Comparison of ENCODE assay signal across 8 cellular contexts in the genomic region with DNA sequence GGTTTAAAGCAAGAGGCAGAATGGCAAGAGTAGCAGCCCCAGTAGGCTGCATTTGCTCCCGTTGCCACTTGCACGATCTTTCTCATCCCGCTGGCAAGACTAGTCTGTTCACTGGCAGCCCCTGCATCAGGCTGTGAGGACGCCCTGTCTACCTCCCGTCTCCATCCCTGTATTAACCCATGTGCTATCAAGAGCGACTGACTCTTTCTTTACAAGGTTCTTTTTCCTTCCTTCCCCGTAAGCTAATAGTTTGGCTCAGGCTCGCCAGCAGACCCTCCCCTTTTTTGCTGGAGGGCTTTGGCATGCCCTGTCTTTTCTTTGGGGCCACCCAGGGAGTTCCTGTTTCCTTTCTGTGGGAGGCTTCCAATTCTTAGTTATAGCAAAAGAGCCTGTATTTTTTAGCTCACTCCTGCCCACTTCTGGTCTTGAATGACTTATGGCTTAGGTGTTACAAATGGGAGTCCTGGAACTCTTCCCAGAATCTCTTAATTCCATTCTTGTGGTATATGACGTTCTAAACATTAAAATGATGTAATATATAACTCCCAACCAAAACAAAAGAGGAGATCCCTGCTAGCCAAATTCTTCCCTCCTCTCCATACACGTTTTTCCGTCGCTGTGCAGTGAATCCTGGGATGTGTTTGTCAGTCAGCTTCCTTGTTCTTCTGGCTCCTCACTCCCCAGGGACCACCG.
A peak's percentile ranks its signal among the peaks of the same experiment; 100 is the strongest.
DNase-seq lines count a peak whose midpoint lies in the region; ATAC-seq and TF ChIP-seq lines count a peak whose summit lies in the region.

No MANE protein-coding gene starts in this region.

- no peak for TF ChIP-seq POLR2A in HCT116 (IDR thresholded peaks at IDR 0.05; ENCODE audit: borderline replicate concordance, extremely low read depth, insufficient read depth, insufficient read length)

- H3K9me3 ChIP-seq in HCT116 (ENCODE audit: control insufficient read depth in 1 of 2, insufficient read depth in 1 of 2, low read depth in 1 of 2, low read length in 2 of 2) (no peaks in the 10 kb centered on the region), SK-N-MC (ENCODE audit: low read depth, low read length) (no peaks in the 10 kb centered on the region), trophoblast cell (ENCODE audit: insufficient read depth, low read depth, low read length) (no peaks in the 10 kb centered on the region)

- TF ChIP-seq RAD21 in HCT116 (IDR thresholded peaks at IDR 0.05; ENCODE audit: low read depth) = peak; percentile 39; the same call in 1 of the 2 replicates

- ATAC-seq in HCT116 (no peak; the same call in 1 of the 2 replicates), esophagus mucosa (peak; percentile 35), GM21526 (IDR thresholded peaks at IDR 0.05; ENCODE audit: low FRiP score, unreplicated experiment) (no peak), HG02588 (IDR thresholded peaks at IDR 0.05; ENCODE audit: unreplicated experiment) (no peak)

- peak overlapping the region; percentile 69 for H4K8ac ChIP-seq in trophoblast cell (ENCODE audit: low read depth, low read length)

- H3K79me1 ChIP-seq in trophoblast cell (ENCODE audit: low read length) = peaks cover 54% of the 10 kb centered on the region

- H3K23ac ChIP-seq in trophoblast cell (ENCODE audit: low read length) = no peak overlapping the region

- no peak overlapping the region for H3K27ac ChIP-seq in HCT116 (ENCODE audit: low read depth, low read length)
- H3K27ac ChIP-seq in SK-N-MC = peak overlapping the region; percentile 53
- H3K27ac ChIP-seq in trophoblast cell (ENCODE audit: low read depth, low read length) = peak overlapping the region; percentile 98

- WGBS in trophoblast cell (ENCODE audit: extremely low coverage, insufficient coverage, insufficient read length) = no CpG with 5 or more reads among the region's 13 CpGs

- DNase-seq in AG08395 (ENCODE audit: low spot score) = peak; percentile 47
- DNase-seq in HCT116 (ENCODE audit: low read depth, low spot score) = no peak
- DNase-seq in SK-N-MC (ENCODE audit: low read depth, low spot score) = peak; percentile 77
- peak in 1 of 2 donors; percentile 41 for DNase-seq in trophoblast cell
- DNase-seq in NOMO-1 treated with dmso at 0.1 percent for 144 hours (lab: John Stamatoyannopoulos, UW; ENCODE audit: unreplicated experiment) = no peak

- H3K4me1 ChIP-seq in HCT116 (ENCODE audit: control insufficient read depth in 1 of 2, insufficient read depth in 2 of 2, low read length in 2 of 2) (peaks cover 13 to 15% of the 10 kb centered on the region in 2 experiments), trophoblast cell (ENCODE audit: control insufficient read depth in 1 of 2, insufficient read depth in 2 of 2, low read length in 2 of 2) (peaks cover 43 to 53% of the 10 kb centered on the region in 2 experiments)

- peak overlapping the region; percentile 68 for H3K14ac ChIP-seq in trophoblast cell (ENCODE audit: low read length)

- TF ChIP-seq CTCF in HCT116 (IDR thresholded peaks at IDR 0.05 in 2 of 3, conservative IDR thresholded peaks at IDR 0.05 in 1 of 3; ENCODE audit: borderline replicate concordance in 1 of 3, insufficient read depth in 1 of 3, low read depth in 2 of 3, low read length in 2 of 3) = 0 out of 6 replicates have a peak, but pooled peaks of 1 of the 3 experiments have one; percentile 9

- H3K79me2 ChIP-seq in HCT116 (ENCODE audit: insufficient read depth, low read length) (no peaks in the 10 kb centered on the region), trophoblast cell (ENCODE audit: control insufficient read depth, insufficient read depth, low read length, poor library complexity) (peaks cover 13% of the 10 kb centered on the region)

- peak overlapping the region; percentile 73 for H3K18ac ChIP-seq in trophoblast cell (ENCODE audit: low read length)

- no peaks in the 10 kb centered on the region for H3K36me3 ChIP-seq in HCT116 (ENCODE audit: control insufficient read depth in 1 of 2, insufficient read depth in 2 of 2, low read length in 2 of 2)
- H3K36me3 ChIP-seq in SK-N-MC (ENCODE audit: insufficient read depth, low read length) = no peaks in the 10 kb centered on the region
- H3K36me3 ChIP-seq in trophoblast cell (ENCODE audit: control insufficient read depth in 1 of 2, insufficient read depth in 2 of 2, low read length in 2 of 2) = peaks cover 0 to 2% of the 10 kb centered on the region in 2 experiments

- H3K9ac ChIP-seq in HCT116 (ENCODE audit: low read length) (no peak overlapping the region), SK-N-MC (ENCODE audit: insufficient read length) (peak overlapping the region; percentile 3), trophoblast cell (ENCODE audit: low read length) (peak overlapping the region; percentile 24)

- H2BK5ac ChIP-seq in trophoblast cell (ENCODE audit: low read depth, low read length, poor library complexity) = peak overlapping the region; percentile 92

- no peak overlapping the region for H4K12ac ChIP-seq in trophoblast cell (ENCODE audit: low read depth, low read length)

- RAD21 ChIA-PET in HCT116 (lab: Charles Lee; ENCODE audit: low non-redundant PET in 1 of 2, low total read pairs in 2 of 2, uncharacterized antibody in 2 of 2, unreplicated experiment in 2 of 2) = interaction anchor here in 1 of 2 experiments (0.7 kb wide), 1 partner anchor 367 kb away, joined by 4 read pairs; no protein-coding TSS in a partner anchor

- no peaks in the 10 kb centered on the region for H3K9me2 ChIP-seq in HCT116 (ENCODE audit: insufficient read depth)

- POLR2A ChIA-PET in HCT116 (lab: Charles Lee) = no interaction called here

- H3K4ac ChIP-seq in trophoblast cell (ENCODE audit: low read depth, low read length) = peak overlapping the region; percentile 68

- H2BK120ac ChIP-seq in trophoblast cell (ENCODE audit: insufficient read depth, low read length, poor library complexity) = peak overlapping the region; percentile 69

- no TSS peak for BruUV-seq in HCT116 (replicated peaks; lab: Mats Ljungman, UMichigan)

- H2BK12ac ChIP-seq in trophoblast cell (ENCODE audit: low read length) = peak overlapping the region; percentile 72

- H2AK5ac ChIP-seq in trophoblast cell (ENCODE audit: low read length) = peak overlapping the region; percentile 70

- no peaks in the 10 kb centered on the region for H3K27me3 ChIP-seq in HCT116 (ENCODE audit: insufficient read depth, low read length)
- no peaks in the 10 kb centered on the region for H3K27me3 ChIP-seq in trophoblast cell (ENCODE audit: insufficient read depth, low read length)

- H3K4me3 ChIP-seq in HCT116 (replicated peaks in 1 of 2; ENCODE audit: low read depth in 1 of 2, low read length in 2 of 2) (no peak overlapping the region), SK-N-MC (peak overlapping the region; percentile 73), trophoblast cell (ENCODE audit: low read depth, low read length) (no peak overlapping the region)

- peak overlapping the region; percentile 91 for H4K91ac ChIP-seq in trophoblast cell (ENCODE audit: low read depth, low read length)

- H2AFZ ChIP-seq in HCT116 (ENCODE audit: low read depth, low read length, poor library complexity, severe bottlenecking) (no peak overlapping the region), trophoblast cell (ENCODE audit: insufficient read depth, low read length, poor library complexity) (no peak overlapping the region)

- CTCF ChIA-PET in HCT116 (lab: Charles Lee) = interaction anchor here (0.8 to 1.4 kb wide), 3 partner anchors 89 to 367 kb away, joined by 3 to 4 read pairs (median 3); no protein-coding TSS in a partner anchor

- intact Hi-C loops in HCT116 (cut with micrococcal nuclease) = no loop called here

- H3K4me2 ChIP-seq in HCT116 (ENCODE audit: low read length) (no peak overlapping the region), trophoblast cell (ENCODE audit: low read length) (no peak overlapping the region)

- H4K20me1 ChIP-seq in HCT116 (ENCODE audit: insufficient read depth) = no peaks in the 10 kb centered on the region

TF ChIP-seq in HCT116, 20 proteins besides CTCF, POLR2A, EP300 and RAD21:
- no peak for TF ChIP-seq ELF1 (IDR thresholded peaks at IDR 0.05; ENCODE audit: borderline replicate concordance, low read depth)
- TF ChIP-seq POLR2AphosphoS5 (IDR thresholded peaks at IDR 0.05; ENCODE audit: low read depth, low read length) = no peak
- TF ChIP-seq ZFX (IDR thresholded peaks at IDR 0.05) = no peak
- no peak for TF ChIP-seq EGR1 (IDR thresholded peaks at IDR 0.05; ENCODE audit: low read depth)
- no peak for TF ChIP-seq ZNF274 (IDR thresholded peaks at IDR 0.05; ENCODE audit: low read depth, low read length)

Comparison
In these comparisons a context has a peak if more than half of its experiments do, and no peak if none do; other contexts are left out.
1. DNase-seq: peak in AG08395 (single experiment) and SK-N-MC (single experiment); none in HCT116 (single experiment) and NOMO-1 treated with dmso at 0.1 percent for 144 hours (single experiment).